ENCODE assay signal across 12 cellular contexts in the genomic region with DNA sequence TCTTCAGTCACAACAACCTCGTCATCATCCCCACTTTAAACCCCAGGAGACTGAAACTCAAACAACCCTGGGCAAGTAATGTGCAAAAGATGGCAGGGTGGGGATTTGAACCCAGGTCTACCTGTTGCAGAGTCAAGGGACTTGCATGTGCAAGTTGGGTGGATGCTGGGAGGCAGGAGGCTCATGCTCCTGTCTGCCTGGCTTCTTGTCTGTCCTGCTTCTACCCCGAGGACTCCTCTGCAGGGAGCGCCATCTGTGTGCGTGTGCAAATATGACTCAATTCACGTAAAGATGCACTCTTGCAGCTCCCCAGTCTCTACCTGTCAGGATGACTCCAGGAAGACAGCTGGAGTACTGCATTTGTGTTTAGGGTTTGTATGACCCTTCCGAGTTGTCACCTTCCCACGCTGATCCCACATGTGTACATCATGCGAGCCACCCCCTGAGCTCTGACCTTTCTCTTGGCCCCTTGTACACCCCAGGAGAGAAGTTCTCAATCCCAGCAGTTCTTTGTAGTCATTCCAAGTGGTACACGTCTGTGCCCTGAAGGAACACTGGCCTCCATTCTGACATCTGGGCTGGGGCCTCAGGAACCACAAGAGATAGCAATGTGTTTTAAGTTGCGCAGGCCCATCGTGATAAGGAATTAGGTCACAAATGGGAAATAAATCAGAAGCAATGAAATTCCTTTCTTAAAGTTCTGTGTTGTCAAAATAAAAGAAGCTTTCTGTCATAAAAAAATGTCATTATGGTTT.
DNase-seq lines count a peak whose midpoint lies in the region; ATAC-seq and TF ChIP-seq lines count a peak whose summit lies in the region.
"Had no signal": no experiment of that assay in that cellular context is flagged by ENCODE, and none has a peak within 500 bp of the region (broad histone marks: within the 10 kb centered on the region; RNA-seq: fewer than 3 reads in every experiment).

No MANE protein-coding gene starts in this region.

- WGBS in IMR-90 (ENCODE audit: extremely low coverage in 2 of 2, insufficient read length in 1 of 2), 2 experiments, result 40% methylated on average over 1 of the region's 11 CpGs; no CpG with 5 or more reads in 1 of the 2 experiments
- 83% methylated on average over 7 of the region's 11 CpGs for WGBS in right lobe of liver (ENCODE audit: insufficient coverage, low coverage, low lambda C conversion rate, missing lambda C conversion rate)

- H3K23ac ChIP-seq in IMR-90 (ENCODE audit: low read depth, low read length), result peak overlapping the region; percentile 87; the same call in 1 of the 2 replicates

- H3K27me3 ChIP-seq in AG04450 (ENCODE audit: control insufficient read depth, insufficient read depth, low read length) (no peaks in the 10 kb centered on the region), IMR-90 (ENCODE audit: control insufficient read depth, insufficient read depth, low read length) (no peaks in the 10 kb centered on the region), muscle layer of colon (ENCODE audit: control insufficient read depth in 1 of 2, insufficient read depth in 2 of 2, low read length in 2 of 2) (no peaks in the 10 kb centered on the region), right lobe of liver (no peaks in the 10 kb centered on the region)
- H3K27me3 ChIP-seq: MG63 had no signal

- DNase-seq in AG04450 (ENCODE audit: low read depth, low spot score), result no peak
- no peak for DNase-seq in IMR-90
- peak; percentile 69 for DNase-seq in choroid plexus epithelial cell (ENCODE audit: low read depth)
- no peak for DNase-seq in activated T-cell treated with anti-CD3 and anti-CD28 coated beads, Interleukin-2, amount 50 U/mL, for 1 hour
- DNase-seq in NCI-H1436 treated with DMSO at 0.1 percent for 48 hours (lab: John Stamatoyannopoulos, UW), result no peak
- DNase-seq in right lobe of liver, result no peak
- no peak for DNase-seq in GM13976 (ENCODE audit: low spot score)
- DNase-seq: activated gamma-delta T cell, WERI-Rb-1 had no signal

- TF ChIP-seq CTCF in AG04450 (IDR thresholded peaks at IDR 0.05; ENCODE audit: low read depth, low read length) (no peak), IMR-90 (conservative IDR thresholded peaks at IDR 0.05; ENCODE audit: low read depth, low read length) (no peak), choroid plexus epithelial cell (conservative IDR thresholded peaks at IDR 0.05; ENCODE audit: low read depth, low read length) (no peak), right lobe of liver (IDR thresholded peaks at IDR 0.05) (no peak), GM13976 (IDR thresholded peaks at IDR 0.05; ENCODE audit: borderline replicate concordance, control extremely low read depth, extremely low read depth, insufficient read depth, missing control alignments) (no peak)

- BruUV-seq in IMR-90 (replicated peaks; lab: Mats Ljungman, UMichigan), result no TSS peak

- H2BK15ac ChIP-seq in IMR-90 (ENCODE audit: low read depth, low read length), result peak overlapping the region; percentile 71; the same call in 2 of the 3 replicates

- peak overlapping the region; percentile 99 for H3K27ac ChIP-seq in AG04450 (ENCODE audit: low read depth, low read length)
- H3K27ac ChIP-seq in IMR-90 (ENCODE audit: insufficient read depth, low read length), result peak overlapping the region; percentile 93
- peak overlapping the region; percentile 63 for H3K27ac ChIP-seq in muscle layer of colon (ENCODE audit: low read depth, low read length)
- no peak overlapping the region for H3K27ac ChIP-seq in right lobe of liver
- H3K27ac ChIP-seq: HL-60, WERI-Rb-1 had no signal

- H4K8ac ChIP-seq in IMR-90 (ENCODE audit: low read depth in 2 of 2, low read length in 2 of 2), result peak overlapping the region; percentile 83 to 90

- H3K4me2 ChIP-seq in IMR-90 (ENCODE audit: low read depth, low read length), result no peak overlapping the region

- H3K4me3 ChIP-seq in AG04450 (ENCODE audit: low read depth, low read length), result no peak overlapping the region
- H3K4me3 ChIP-seq in IMR-90 (ENCODE audit: insufficient read depth, low read depth, low read length), result no peak overlapping the region
- no peak overlapping the region for H3K4me3 ChIP-seq in choroid plexus epithelial cell (ENCODE audit: low read depth, low read length)
- no peak overlapping the region for H3K4me3 ChIP-seq in muscle layer of colon (ENCODE audit: low read depth in 1 of 2, low read length in 2 of 2)
- no peak overlapping the region for H3K4me3 ChIP-seq in right lobe of liver
- H3K4me3 ChIP-seq: MG63 had no signal

- H2BK20ac ChIP-seq in IMR-90 (ENCODE audit: low read depth, low read length), result peak overlapping the region; percentile 89

- no peaks in the 10 kb centered on the region for H3K9me3 ChIP-seq in AG04450 (ENCODE audit: control insufficient read depth, insufficient read depth, low read length)
- H3K9me3 ChIP-seq in IMR-90 (ENCODE audit: control insufficient read depth, insufficient read depth, low read length), result no peaks in the 10 kb centered on the region
- H3K9me3 ChIP-seq in muscle layer of colon (ENCODE audit: low read length), result no peaks in the 10 kb centered on the region
- H3K9me3 ChIP-seq in right lobe of liver, result no peaks in the 10 kb centered on the region
- H3K9me3 ChIP-seq: MG63 had no signal

- peak overlapping the region; percentile 81 for H4K5ac ChIP-seq in IMR-90 (ENCODE audit: low read depth, low read length)

- H3K18ac ChIP-seq in IMR-90 (ENCODE audit: low read depth, low read length), result peak overlapping the region; percentile 73

- dilution Hi-C loops in IMR-90 (cut with HindIII; ENCODE audit: low sequenced_read_pairs, unreplicated experiment), result no loop called here

- in situ Hi-C loops in IMR-90 (cut with MboI; ENCODE audit: low sequenced_read_pairs), result no loop called here
- in situ Hi-C loops in GM13976 (cut with MboI; ENCODE audit: low sequenced_read_pairs, unreplicated experiment), result no loop called here

- H2BK5ac ChIP-seq in IMR-90 (ENCODE audit: low read depth, low read length, poor library complexity, severe bottlenecking), result peak overlapping the region; percentile 88

- H3K14ac ChIP-seq in IMR-90 (replicated peaks; ENCODE audit: low read depth, low read length), result peak overlapping the region; percentile 91

- H3K79me1 ChIP-seq in IMR-90 (ENCODE audit: low read depth in 1 of 2, low read length in 2 of 2), result peaks cover 13 to 43% of the 10 kb centered on the region in 2 experiments; a peak in 3 of 4 replicates

- H4K91ac ChIP-seq in IMR-90 (ENCODE audit: insufficient read depth, low read depth, low read length), result peak overlapping the region; percentile 91

- peaks cover 50% of the 10 kb centered on the region for H3K36me3 ChIP-seq in IMR-90 (ENCODE audit: control insufficient read depth, insufficient read depth, low read length)
- peaks cover 43% of the 10 kb centered on the region for H3K36me3 ChIP-seq in muscle layer of colon (ENCODE audit: insufficient read depth, low read length)
- peaks cover 0 to 70% (median 11%) of the 10 kb centered on the region in 4 donors for H3K36me3 ChIP-seq in right lobe of liver

- POLR2A ChIA-PET in AG04450 (lab: Yijun Ruan, JAX) (interaction anchor here (1.3 kb wide), 1 partner anchor 42 kb away, joined by 3 read pairs; no protein-coding TSS in a partner anchor), IMR-90 (lab: Charles Lee; ENCODE audit: unreplicated experiment) (no interaction called here)

- H4K20me1 ChIP-seq in IMR-90 (ENCODE audit: insufficient read depth, low read length), result no peaks in the 10 kb centered on the region

- H3K4me1 ChIP-seq in IMR-90 (ENCODE audit: control insufficient read depth, insufficient read depth, low read length), result peaks cover 15% of the 10 kb centered on the region
- peaks cover 43% of the 10 kb centered on the region for H3K4me1 ChIP-seq in muscle layer of colon (ENCODE audit: insufficient read depth, low read length)
- H3K4me1 ChIP-seq in right lobe of liver, result no peaks in the 10 kb centered on the region

- ATAC-seq in IMR-90 (ENCODE audit: low read depth) (no peak), right lobe of liver (no peak)

- TF ChIP-seq POLR2A in IMR-90 (IDR thresholded peaks at IDR 0.05; ENCODE audit: low read depth, low read length) (no peak), right lobe of liver (IDR thresholded peaks at IDR 0.05) (no peak)

- CTCF ChIA-PET in AG04450 (lab: Charles Lee), result interaction anchor here (0.6 to 1.2 kb wide), 5 partner anchors 66 to 357 kb away, joined by 3 to 6 read pairs (median 3); no protein-coding TSS in a partner anchor
- CTCF ChIA-PET in IMR-90 (lab: Yijun Ruan, JAX), result interaction anchor here (0.7 to 1.2 kb wide), 2 partner anchors 95 to 96 kb away, joined by 3 read pairs; no protein-coding TSS in a partner anchor

- H2AK5ac ChIP-seq in IMR-90 (ENCODE audit: low read depth, low read length), result peak overlapping the region; percentile 90

- H3K4ac ChIP-seq in IMR-90 (ENCODE audit: low read depth, low read length), result peak overlapping the region; percentile 98

- H3K9me1 ChIP-seq in IMR-90 (ENCODE audit: insufficient read depth, low read length), result peaks cover 18% of the 10 kb centered on the region

- H2AFZ ChIP-seq in IMR-90 (replicated peaks; ENCODE audit: low read length, poor library complexity), result peak overlapping the region; percentile 14

- H3K9ac ChIP-seq in IMR-90 (ENCODE audit: low read depth, low read length) (peak overlapping the region; percentile 57; the same call in 1 of the 2 replicates), muscle layer of colon (ENCODE audit: low read length) (no peak overlapping the region)

- TF ChIP-seq RAD21 in IMR-90 (IDR thresholded peaks at IDR 0.05; ENCODE audit: low read length), result no peak

- peak overlapping the region; percentile 17 for H2AK9ac ChIP-seq in IMR-90 (replicated peaks; ENCODE audit: low read depth, low read length, poor library complexity)

- H3K56ac ChIP-seq in IMR-90 (ENCODE audit: extremely low read depth, insufficient read depth, low read length), result peak overlapping the region; percentile 98

- intact Hi-C loops in IMR-90 (cut with micrococcal nuclease), result loop anchor here (5.0 kb wide), 1 partner anchor 90 kb away; no protein-coding TSS in a partner anchor
- intact Hi-C loops in right lobe of liver (cut with DNase I), result no loop called here

- peak overlapping the region; percentile 95 for H2BK120ac ChIP-seq in IMR-90 (ENCODE audit: low read depth, low read length)

TF ChIP-seq in IMR-90, 13 proteins besides CTCF, POLR2A, EP300 and RAD21 (continues in another document):
- no peak for TF ChIP-seq FOS (IDR thresholded peaks at IDR 0.05; ENCODE audit: low read depth, low read length)
- TF ChIP-seq CHD1 (IDR thresholded peaks at IDR 0.05; ENCODE audit: low read depth, low read length), result no peak
- no peak for TF ChIP-seq BHLHE40 (IDR thresholded peaks at IDR 0.05; ENCODE audit: low read depth, low read length)
- no peak for TF ChIP-seq RFX5 (IDR thresholded peaks at IDR 0.05; ENCODE audit: low read depth, low read length)
- TF ChIP-seq NFE2L2 (IDR thresholded peaks at IDR 0.05; ENCODE audit: low read depth, low read length), result no peak
- TF ChIP-seq, protein P1, sequence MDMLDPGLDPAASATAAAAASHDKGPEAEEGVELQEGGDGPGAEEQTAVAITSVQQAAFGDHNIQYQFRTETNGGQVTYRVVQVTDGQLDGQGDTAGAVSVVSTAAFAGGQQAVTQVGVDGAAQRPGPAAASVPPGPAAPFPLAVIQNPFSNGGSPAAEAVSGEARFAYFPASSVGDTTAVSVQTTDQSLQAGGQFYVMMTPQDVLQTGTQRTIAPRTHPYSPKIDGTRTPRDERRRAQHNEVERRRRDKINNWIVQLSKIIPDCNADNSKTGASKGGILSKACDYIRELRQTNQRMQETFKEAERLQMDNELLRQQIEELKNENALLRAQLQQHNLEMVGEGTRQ (IDR thresholded peaks at IDR 0.05; ENCODE audit: low read depth, low read length), result no peak

Comparison
In these comparisons a context has a peak if more than half of its experiments do, and no peak if none do; other contexts are left out.
1. H3K27ac ChIP-seq: peak in AG04450 (single experiment), IMR-90 (single experiment) and muscle layer of colon (single experiment); none in right lobe of liver (0 of 3).